Comparison of ENCODE assay signal across 8 cellular contexts in genomic region chr20:50588034-50588736, GRCh38.
DNase-seq lines count a peak whose midpoint lies in the region; ATAC-seq, FAIRE-seq and TF ChIP-seq lines count a peak whose summit lies in the region.

No MANE protein-coding gene starts in this region.

- no peak overlapping the region for H3K4me3 Mint-ChIP-seq in brain

- no peaks in the 10 kb centered on the region for H3K4me1 Mint-ChIP-seq in brain

- no peaks in the 10 kb centered on the region for H3K27me3 ChIP-seq in WERI-Rb-1 (ENCODE audit: insufficient read depth, low read depth, severe bottlenecking)

- intact Hi-C loops in kidney (cut with DNase I): no loop called here

- no peak overlapping the region for H3K4me3 ChIP-seq in GM12864 (ENCODE audit: low read depth, low read length)
- H3K4me3 ChIP-seq in WERI-Rb-1 (ENCODE audit: low read depth, low read length): no peak overlapping the region
- no peak overlapping the region for H3K4me3 ChIP-seq in kidney (ENCODE audit: low read length in 2 of 2)

- H3K9me3 ChIP-seq in WERI-Rb-1 (ENCODE audit: severe bottlenecking) (no peaks in the 10 kb centered on the region), kidney (ENCODE audit: control insufficient read depth in 1 of 2, low read length in 2 of 2) (no peaks in the 10 kb centered on the region)

- H3K36me3 ChIP-seq in WERI-Rb-1: peaks cover 8% of the 10 kb centered on the region
- H3K36me3 ChIP-seq in kidney (ENCODE audit: control insufficient read depth in 1 of 2, insufficient read depth in 2 of 2, low read length in 2 of 2): peaks cover 26 to 35% of the 10 kb centered on the region in 2 donors

- peaks cover 0 to 13% of the 10 kb centered on the region in 2 donors for H3K4me1 ChIP-seq in kidney (ENCODE audit: control insufficient read depth in 1 of 2, insufficient read depth in 1 of 2, low read depth in 1 of 2, low read length in 2 of 2)

- H3K9ac ChIP-seq in kidney (ENCODE audit: low read length in 2 of 2): no peak overlapping the region

- H3K36me3 Mint-ChIP-seq in brain: peaks cover 13% of the 10 kb centered on the region

- no peak for ATAC-seq in GM21786 (IDR thresholded peaks at IDR 0.05; ENCODE audit: unreplicated experiment)
- ATAC-seq in GM21528 (IDR thresholded peaks at IDR 0.05; ENCODE audit: low FRiP score, unreplicated experiment): no peak

- H3K27ac Mint-ChIP-seq in brain: peak overlapping the region in 1 of 5 experiments; percentile 43

- TF ChIP-seq CTCF in GM12864 (IDR thresholded peaks at IDR 0.05; ENCODE audit: low read depth, low read length, missing control alignments) (peak; percentile 99), WERI-Rb-1 (IDR thresholded peaks at IDR 0.05; ENCODE audit: low read depth, low read length) (peak; percentile 98), brain (conservative IDR thresholded peaks at IDR 0.05) (peak; percentile 71 to 83), kidney (IDR thresholded peaks at IDR 0.05; ENCODE audit: borderline replicate concordance, extremely low read depth, insufficient read depth) (peak; percentile 74)

- H3K27ac ChIP-seq in WERI-Rb-1: no peak overlapping the region
- no peak overlapping the region for H3K27ac ChIP-seq in kidney (ENCODE audit: low read depth in 2 of 2, low read length in 2 of 2)

- FAIRE-seq in kidney (lab: Jason Lieb, UNC): no peak

- H3K9me3 Mint-ChIP-seq in brain: no peaks in the 10 kb centered on the region

- no peaks in the 10 kb centered on the region for H3K27me3 Mint-ChIP-seq in brain

- DNase-seq in GM12864 (ENCODE audit: low read depth) (no peak), NCI-H1092 treated with DMSO at 0.1 percent for 48 hours (lab: John Stamatoyannopoulos, UW) (peak; percentile 26), WERI-Rb-1 (peak; percentile 79), kidney (no peak)
- peak; percentile 81 for DNase-seq in stimulated activated CD4-positive, alpha-beta T cell treated with anti-CD3 and anti-CD28 coated beads, Interleukin-4, amount 100 ng/mL, for 1 hour

Comparison
In these comparisons a context has a peak if more than half of its experiments do, and no peak if none do; other contexts are left out.
1. DNase-seq: peak in NCI-H1092 treated with DMSO at 0.1 percent for 48 hours (single experiment), WERI-Rb-1 (single experiment) and stimulated activated CD4-positive, alpha-beta T cell treated with anti-CD3 and anti-CD28 coated beads, Interleukin-4, amount 100 ng/mL, for 1 hour (single experiment); none in GM12864 (single experiment) and kidney (single experiment).
2. Peak in every context shown above with its lines, with median percentiles within 50 percentile points of each other: CTCF ChIP-seq.